ENCODE assay signal across 9 cellular contexts in genomic region chrX:100819534-100819836, GRCh38. TPM values are rescaled to one million over a fixed set of nuclear protein-coding genes. Genes with fewer than 3 reads are reported as not detected.
DNase-seq lines count a peak whose midpoint lies in the region; ATAC-seq, FAIRE-seq and TF ChIP-seq lines count a peak whose summit lies in the region.
"Had no signal": no experiment of that assay in that cellular context is flagged by ENCODE, and none has a peak within 500 bp of the region (broad histone marks: within the 10 kb centered on the region; RNA-seq: fewer than 3 reads in every experiment).

No MANE protein-coding gene starts in this region.

- H3K9me3 Mint-ChIP-seq in activated naive CD8-positive, alpha-beta T cell treated with anti-CD3 and anti-CD28 coated beads, Interleukin-2, amount 50 U/mL, for 24 hours = no peaks in the 10 kb centered on the region
- no peaks in the 10 kb centered on the region for H3K9me3 Mint-ChIP-seq in stimulated activated naive CD8-positive, alpha-beta T cell treated with anti-CD3 and anti-CD28 coated beads, Interleukin-15, amount 100 ng/mL, for 72 hours

- peaks cover 13% of the 10 kb centered on the region for H3K4me1 Mint-ChIP-seq in activated naive CD8-positive, alpha-beta T cell treated with anti-CD3 and anti-CD28 coated beads, Interleukin-2, amount 50 U/mL, for 24 hours
- H3K4me1 Mint-ChIP-seq in stimulated activated naive CD8-positive, alpha-beta T cell treated with anti-CD3 and anti-CD28 coated beads, Interleukin-15, amount 100 ng/mL, for 72 hours = peaks cover 8% of the 10 kb centered on the region

- H3K9ac ChIP-seq in SK-N-SH = peak overlapping the region; percentile 61; the same call in 1 of the 2 replicates
- peak overlapping the region; percentile 80 for H3K9ac ChIP-seq in keratinocyte (ENCODE audit: control insufficient read depth, extremely low read depth, insufficient read depth, low read length)

- DNase-seq in SK-N-SH (no peak), keratinocyte (ENCODE audit: low read depth, low spot score) (no peak), KG1 (lab: John Stamatoyannopoulos, UW) (no peak), NCI-H2107 treated with DMSO at 0.1 percent for 48 hours (lab: John Stamatoyannopoulos, UW; ENCODE audit: unreplicated experiment) (no peak)
- DNase-seq in activated naive CD8-positive, alpha-beta T cell treated with anti-CD3 and anti-CD28 coated beads, Interleukin-2, amount 50 U/mL, for 24 hours = peak; percentile 39
- no peak for DNase-seq in stimulated activated naive CD8-positive, alpha-beta T cell treated with anti-CD3 and anti-CD28 coated beads, Interleukin-15, amount 100 ng/mL, for 72 hours

- H3F3A ChIP-seq in SK-N-SH (replicated peaks; ENCODE audit: insufficient read depth) = no peaks in the 10 kb centered on the region

- H3K79me2 ChIP-seq in SK-N-SH (ENCODE audit: insufficient read depth) (peaks cover 7% of the 10 kb centered on the region; the same call in 1 of the 2 replicates), keratinocyte (ENCODE audit: control insufficient read depth, insufficient read depth, low read length) (peaks cover 5% of the 10 kb centered on the region)

- H3K27me3 Mint-ChIP-seq in activated naive CD8-positive, alpha-beta T cell treated with anti-CD3 and anti-CD28 coated beads, Interleukin-2, amount 50 U/mL, for 24 hours = peaks cover 8% of the 10 kb centered on the region
- H3K27me3 Mint-ChIP-seq in stimulated activated naive CD8-positive, alpha-beta T cell treated with anti-CD3 and anti-CD28 coated beads, Interleukin-15, amount 100 ng/mL, for 72 hours = peaks cover 9% of the 10 kb centered on the region

- FAIRE-seq in keratinocyte (lab: Jason Lieb, UNC) = no peak
- FAIRE-seq: A204.1 had no signal

- dilution Hi-C loops in keratinocyte (cut with MboI; ENCODE audit: extremely low pct_ligation_motif_present, low sequenced_read_pairs) = no loop called here

- peak overlapping the region; percentile 99 for H3K27ac Mint-ChIP-seq in activated naive CD8-positive, alpha-beta T cell treated with anti-CD3 and anti-CD28 coated beads, Interleukin-2, amount 50 U/mL, for 24 hours
- H3K27ac Mint-ChIP-seq in stimulated activated naive CD8-positive, alpha-beta T cell treated with anti-CD3 and anti-CD28 coated beads, Interleukin-15, amount 100 ng/mL, for 72 hours = peak overlapping the region; percentile 75 to 95

- POLR2A ChIA-PET in SK-N-SH (lab: Yijun Ruan, JAX) = no interaction called here

- H3K9me2 ChIP-seq in SK-N-SH = no peaks in the 10 kb centered on the region

- H3K9me3 ChIP-seq in SK-N-SH (no peaks in the 10 kb centered on the region), keratinocyte (ENCODE audit: control insufficient read depth, low read depth, low read length) (no peaks in the 10 kb centered on the region)

- H3K9me1 ChIP-seq in keratinocyte (ENCODE audit: control insufficient read depth, extremely low read depth, insufficient read depth, low read length) = no peaks in the 10 kb centered on the region

- H3K36me3 Mint-ChIP-seq in activated naive CD8-positive, alpha-beta T cell treated with anti-CD3 and anti-CD28 coated beads, Interleukin-2, amount 50 U/mL, for 24 hours (ENCODE audit: low read depth) = peaks cover 22% of the 10 kb centered on the region

- H3K4me2 ChIP-seq in SK-N-SH = peak overlapping the region; percentile 71
- H3K4me2 ChIP-seq in keratinocyte (ENCODE audit: control insufficient read depth, extremely low read depth, insufficient read depth, low read depth, low read length) = peak overlapping the region; percentile 74

- ATAC-seq in SK-N-SH treated with all-trans-retinoic acid at 6 μM for 48 hours (no peak), HG02852 (IDR thresholded peaks at IDR 0.05; ENCODE audit: unreplicated experiment) (no peak)
- no peak for ATAC-seq in activated naive CD8-positive, alpha-beta T cell treated with anti-CD3 and anti-CD28 coated beads, Interleukin-2, amount 50 U/mL, for 24 hours
- ATAC-seq in stimulated activated naive CD8-positive, alpha-beta T cell treated with anti-CD3 and anti-CD28 coated beads, Interleukin-15, amount 100 ng/mL, for 72 hours = no peak

- H3K4me3 ChIP-seq in SK-N-SH (ENCODE audit: low read depth in 2 of 2, low read length in 1 of 2) = peak overlapping the region; percentile 68 to 75
- H3K4me3 ChIP-seq in keratinocyte (ENCODE audit: control insufficient read depth in 2 of 3, extremely low read depth in 1 of 3, insufficient read depth in 2 of 3, low read depth in 1 of 3, low read length in 3 of 3) = peak overlapping the region; percentile 65 to 90 (median 78)

- H2AFZ ChIP-seq in SK-N-SH (ENCODE audit: low read depth) = peak overlapping the region; percentile 82
- peak overlapping the region; percentile 95 for H2AFZ ChIP-seq in keratinocyte (ENCODE audit: control insufficient read depth, low read length)

- H3K36me3 ChIP-seq in SK-N-SH (replicated peaks in 1 of 2; ENCODE audit: control insufficient read depth in 1 of 2, insufficient read depth in 2 of 2, low read length in 1 of 2) = peaks cover 0 to 20% of the 10 kb centered on the region in 2 experiments
- peaks cover 0 to 2% of the 10 kb centered on the region in 2 experiments for H3K36me3 ChIP-seq in keratinocyte (ENCODE audit: control insufficient read depth in 2 of 2, extremely low read depth in 1 of 2, insufficient read depth in 2 of 2, low read length in 2 of 2)

- no peak for TF ChIP-seq CTCF in SK-N-SH (IDR thresholded peaks at IDR 0.05)
- no peak for TF ChIP-seq CTCF in keratinocyte (optimal IDR thresholded peaks at IDR 0.05 in 1 of 3, IDR thresholded peaks at IDR 0.05 in 1 of 3, conservative IDR thresholded peaks at IDR 0.05 in 1 of 3; ENCODE audit: extremely low read depth in 1 of 3, insufficient read depth in 2 of 3, low read length in 3 of 3)

- H3K27ac ChIP-seq in SK-N-SH (ENCODE audit: low read depth in 2 of 2, low read length in 1 of 2) (peak overlapping the region; percentile 62 to 64; a peak in 2 of 4 replicates), keratinocyte (ENCODE audit: control insufficient read depth, insufficient read depth, low read length) (peak overlapping the region; percentile 77)

- CTCF ChIA-PET in SK-N-SH (lab: Yijun Ruan, JAX) = no interaction called here

- WGBS in SK-N-SH (ENCODE audit: low lambda C conversion rate) = 13% methylated on average over 15 of the region's 15 CpGs

- peak overlapping the region; percentile 94 for H3K4me3 Mint-ChIP-seq in activated naive CD8-positive, alpha-beta T cell treated with anti-CD3 and anti-CD28 coated beads, Interleukin-2, amount 50 U/mL, for 24 hours
- H3K4me3 Mint-ChIP-seq in stimulated activated naive CD8-positive, alpha-beta T cell treated with anti-CD3 and anti-CD28 coated beads, Interleukin-15, amount 100 ng/mL, for 72 hours = peak overlapping the region; percentile 88 to 92

- H4K20me1 ChIP-seq in SK-N-SH (ENCODE audit: insufficient read depth) (no peaks in the 10 kb centered on the region), keratinocyte (ENCODE audit: control insufficient read depth, extremely low read depth, insufficient read depth, low read length) (no peaks in the 10 kb centered on the region)

- no peaks in the 10 kb centered on the region; a peak in 2 of 4 replicates for H3K4me1 ChIP-seq in SK-N-SH (ENCODE audit: control insufficient read depth in 1 of 2, insufficient read depth in 2 of 2, low read depth in 1 of 2, low read length in 1 of 2)
- no peaks in the 10 kb centered on the region for H3K4me1 ChIP-seq in keratinocyte (ENCODE audit: control insufficient read depth, extremely low read depth, insufficient read depth, low read length)

- TF ChIP-seq EP300 in SK-N-SH (IDR thresholded peaks at IDR 0.05; ENCODE audit: borderline replicate concordance in 1 of 2, low read depth in 1 of 2, low read length in 1 of 2) = no peak

- TF ChIP-seq RAD21 in SK-N-SH (IDR thresholded peaks at IDR 0.05; ENCODE audit: low read length) = no peak

- H3K27me3 ChIP-seq in SK-N-SH (ENCODE audit: insufficient read depth) (no peaks in the 10 kb centered on the region; the same call in none of the 2 replicates), keratinocyte (ENCODE audit: control insufficient read depth, extremely low read depth, insufficient read depth, low read length) (no peaks in the 10 kb centered on the region)

TF ChIP-seq in SK-N-SH, 30 proteins besides CTCF, POLR2A, EP300 and RAD21 (continues in another document):
- TF ChIP-seq NFIC (IDR thresholded peaks at IDR 0.05; ENCODE audit: borderline replicate concordance) = no peak

TF ChIP-seq in SK-N-SH treated with all-trans-retinoic acid at 6 μM for 48 hours, 23 proteins besides CTCF, POLR2A, EP300 and RAD21 (continues in another document):
- TF ChIP-seq ZNF565 (CRISPR knock-in tag; conservative IDR thresholded peaks at IDR 0.05; ENCODE audit: low read depth) = no peak

RNA-seq across cellular contexts. Expression of gene CSTF2, which starts 0.7 kb away (rescaled TPM):
- polyA plus RNA-seq in SK-N-SH (2012; rRNA removed) (33.1 and 34.2 TPM in 2 replicates), keratinocyte (22.0 to 29.5 TPM (median 28.3 TPM) in 3 replicates)
- 23.0 and 29.0 TPM in 2 replicates for polyA plus RNA-seq in SK-N-SH (2012; cell fraction: cytosol; rRNA removed)
- 36.2 and 43.9 TPM in 2 replicates for polyA plus RNA-seq in SK-N-SH (2012; cell fraction: nucleus; rRNA removed)
- polyA plus RNA-seq in keratinocyte (2011; ENCODE audit: low read depth) = 5.3 TPM
- polyA plus RNA-seq in keratinocyte (2011; cell fraction: cytosol; rRNA removed) = 16.7 and 24.4 TPM in 2 replicates
- polyA plus RNA-seq in keratinocyte (2011; cell fraction: nucleus; rRNA removed) = 34.7 and 38.5 TPM in 2 replicates
- 10.2 and 22.2 TPM in 2 replicates for polyA plus RNA-seq in keratinocyte (2012; ENCODE audit: low replicate concordance)
- 23.7 to 24.8 TPM (median 24.2 TPM) in 3 replicates for polyA minus RNA-seq in keratinocyte
- polyA minus RNA-seq in keratinocyte (2011; cell fraction: cytosol; rRNA and poly(A)+ RNA removed) = 18.6 TPM
- polyA minus RNA-seq in keratinocyte (2011; cell fraction: nucleus; rRNA and poly(A)+ RNA removed) = 13.8 and 20.2 TPM in 2 replicates

RNA-seq across cellular contexts. Expression of gene NOX1, which starts 54.7 kb away (rescaled TPM):
- polyA plus RNA-seq in SK-N-SH (2012; rRNA removed) (not detected in 2 replicates), keratinocyte (not detected in 3 replicates)
- not detected in 2 replicates for polyA plus RNA-seq in SK-N-SH (2012; cell fraction: cytosol; rRNA removed)
- not detected in 2 replicates for polyA plus RNA-seq in SK-N-SH (2012; cell fraction: nucleus; rRNA removed)
- polyA plus RNA-seq in keratinocyte (2011; ENCODE audit: low read depth) = not detected
- not detected in 2 replicates for polyA plus RNA-seq in keratinocyte (2011; cell fraction: cytosol; rRNA removed)
- polyA plus RNA-seq in keratinocyte (2011; cell fraction: nucleus; rRNA removed) = not detected in 2 replicates
- polyA plus RNA-seq in keratinocyte (2012; ENCODE audit: low replicate concordance) = 0.10 TPM in 1 of 2 replicates, not detected in the other
- not detected in 3 replicates for polyA minus RNA-seq in keratinocyte
- not detected for polyA minus RNA-seq in keratinocyte (2011; cell fraction: cytosol; rRNA and poly(A)+ RNA removed)
- polyA minus RNA-seq in keratinocyte (2011; cell fraction: nucleus; rRNA and poly(A)+ RNA removed) = not detected in 2 replicates
